Comparison of ENCODE assay signal across 24 cellular contexts in genomic region chr14:89842852-89843251, GRCh38.
"Had no signal": no experiment of that assay in that cellular context is flagged by ENCODE, and none has a peak within 500 bp of the region (broad histone marks: within the 10 kb centered on the region; RNA-seq: fewer than 3 reads in every experiment).

No MANE protein-coding gene starts in this region.

- H3K27ac ChIP-seq: HL-60, SJSA1, SK-N-MC had no signal

- H3K36me3 ChIP-seq: MG63, SJSA1 had no signal

- H3K4me3 ChIP-seq: MG63, SJSA1, SK-N-MC had no signal

- FAIRE-seq: HTR-8/SVneo, RCC 7860 had no signal

- H3K27me3 ChIP-seq: MG63, SJSA1 had no signal

- DNase-seq: Karpas-422, KG1, MG63, NCI-H1092, NCI-H1105 treated with DMSO at 0.1 percent for 48 hours, NCI-H1417 treated with DMSO at 0.1 percent for 48 hours, NCI-H146, NCI-H1694 treated with DMSO at 0.1 percent for 48 hours, NCI-H1930, NCI-H2081, NCI-H2107, NCI-H2227 treated with DMSO at 0.1 percent for 48 hours, NCI-H510A, NCI-H524 treated with DMSO at 0.1 percent for 48 hours, NCI-H69, NCI-H774, Right ventricle myocardium superior, RPMI8226, SIG-M5 had no signal

- H3K9me3 ChIP-seq: MG63, SJSA1 had no signal
